27 cellular contexts compared by ENCODE assay signal in the genomic region with DNA sequence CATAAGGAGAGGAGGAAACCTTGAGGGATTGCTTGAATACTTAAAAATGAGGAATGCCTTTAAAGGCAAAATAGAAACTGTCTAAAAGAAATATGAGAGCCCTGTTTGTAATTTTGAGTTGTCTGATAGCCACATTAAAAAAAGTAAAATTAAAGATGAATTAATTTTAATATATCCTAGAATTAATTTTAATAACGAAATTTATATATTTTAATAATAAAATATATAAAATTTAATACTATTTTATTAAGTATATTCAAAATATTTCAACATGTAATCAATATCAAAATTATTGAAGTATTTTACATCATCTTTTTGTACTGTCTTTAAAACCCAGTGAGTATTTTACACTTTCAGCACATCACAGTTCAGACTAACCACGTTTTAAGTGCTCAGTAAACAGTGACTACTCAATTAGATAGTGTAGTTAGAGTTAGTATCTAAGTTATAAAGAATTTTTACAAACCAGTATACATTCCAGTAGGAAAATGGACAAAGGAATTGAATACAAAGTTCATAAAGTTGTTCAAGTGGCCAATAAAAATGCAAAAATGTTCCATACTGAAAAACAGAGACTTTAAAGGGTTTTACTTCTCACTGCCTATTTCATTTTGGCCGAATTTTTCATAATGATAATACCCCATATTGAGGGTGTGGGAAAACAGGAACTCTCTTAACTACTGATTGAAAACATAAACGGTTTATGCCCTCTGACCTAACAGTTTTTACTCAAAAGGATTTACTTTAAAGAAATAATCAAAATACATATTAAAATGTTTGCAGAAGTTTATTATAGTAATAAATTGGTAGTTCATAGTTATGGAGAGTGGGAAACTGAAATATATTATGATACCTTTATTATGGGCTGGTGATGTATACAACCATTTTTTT. TPM values are rescaled to one million over a fixed set of nuclear protein-coding genes. Genes with fewer than 3 reads are reported as not detected.
DNase-seq lines count a peak whose midpoint lies in the region; ATAC-seq and TF ChIP-seq lines count a peak whose summit lies in the region.
"Had no signal": no experiment of that assay in that cellular context is flagged by ENCODE, and none has a peak within 500 bp of the region (broad histone marks: within the 10 kb centered on the region; RNA-seq: fewer than 3 reads in every experiment).

No MANE protein-coding gene starts in this region.

- no peak for TF ChIP-seq EP300 in suprapubic skin (IDR thresholded peaks at IDR 0.05)

- WGBS in suprapubic skin = 83% methylated on average over 4 of the region's 4 CpGs

- DNase-seq in DND-41 = no peak
- DNase-seq in Karpas-422 = no peak
- no peak for DNase-seq in WTC11 (ENCODE audit: low spot score)
- DNase-seq in GM10266 (ENCODE audit: extremely low spot score) = no peak
- DNase-seq in NCI-H226 = no peak
- DNase-seq in NCI-H526 (lab: John Stamatoyannopoulos, UW) = no peak
- DNase-seq in suprapubic skin (ENCODE audit: low spot score in 2 of 2) = no peak
- DNase-seq: activated CD8-positive, alpha-beta memory T cell treated with anti-CD3 and anti-CD28 coated beads for 24 hours; activated naive CD8-positive, alpha-beta T cell treated with anti-CD3 and anti-CD28 coated beads for 36 hours; CD8-positive, alpha-beta T cell; effector CD8-positive, alpha-beta T cell; esophagus squamous epithelium; midbrain; NCI-H1694 treated with DMSO at 0.1 percent for 48 hours; NCI-H2227 treated with DMSO at 0.1 percent for 48 hours; NCI-H82; psoas muscle; stimulated activated CD4-positive, alpha-beta T cell treated with anti-CD3 and anti-CD28 coated beads, Interleukin-4, amount 100 ng/mL, for 1 hour; stimulated activated naive CD8-positive, alpha-beta T cell treated with anti-CD3 and anti-CD28 coated beads, Interleukin-15, amount 100 ng/mL, for 72 hours; transverse colon had no signal

- ATAC-seq in DND-41 (ENCODE audit: insufficient read depth, low read depth) (no peak), WTC11 (no peak)
- ATAC-seq: activated CD4-positive, CD25-positive, alpha-beta regulatory T cell treated with anti-CD3 and anti-CD28 coated beads, Interleukin-2, amount 50 U/mL, for 24 hours; CD8-positive, alpha-beta T cell; left lobe of liver; psoas muscle; stimulated activated naive CD8-positive, alpha-beta T cell treated with anti-CD3 and anti-CD28 coated beads, Interleukin-15, amount 100 ng/mL, for 72 hours had no signal

- H3K27ac ChIP-seq in DND-41 (ENCODE audit: low read length) = no peak overlapping the region
- H3K27ac ChIP-seq in Karpas-422 (ENCODE audit: low read length) = no peak overlapping the region
- no peak overlapping the region for H3K27ac ChIP-seq in suprapubic skin
- H3K27ac ChIP-seq: esophagus squamous epithelium, psoas muscle, transverse colon had no signal

- H3K9me3 Mint-ChIP-seq in WTC11 (no peaks in the 10 kb centered on the region), nephron (no peaks in the 10 kb centered on the region)
- H3K9me3 Mint-ChIP-seq: activated naive CD8-positive, alpha-beta T cell treated with anti-CD3 and anti-CD28 coated beads for 36 hours; CD8-positive, alpha-beta T cell; IgD-negative memory B cell; neural crest cell; stimulated activated naive CD8-positive, alpha-beta T cell treated with anti-CD3 and anti-CD28 coated beads, Interleukin-15, amount 100 ng/mL, for 72 hours; T-helper 2 cell treated with Interferon-gamma antibody and Interleukin-4, amounts not matched to agents 5 μg/mL and 100 μg/mL, for 36 hours had no signal

- TF ChIP-seq POLR2A in suprapubic skin (IDR thresholded peaks at IDR 0.05) = no peak

- H3K36me3 Mint-ChIP-seq in WTC11 = no peaks in the 10 kb centered on the region
- peaks cover 5% of the 10 kb centered on the region for H3K36me3 Mint-ChIP-seq in nephron (ENCODE audit: low read depth)
- H3K36me3 Mint-ChIP-seq: IgD-negative memory B cell had no signal

- CTCF ChIA-PET in WTC11 (lab: Charles Lee) = no interaction called here

- H3K27me3 ChIP-seq in DND-41 (ENCODE audit: insufficient read depth, low read length, poor library complexity) (no peaks in the 10 kb centered on the region), Karpas-422 (ENCODE audit: low read length) (no peaks in the 10 kb centered on the region), suprapubic skin (no peaks in the 10 kb centered on the region)
- H3K27me3 ChIP-seq: esophagus squamous epithelium, transverse colon had no signal

- H3K36me3 ChIP-seq in DND-41 (ENCODE audit: insufficient read depth, low read length) (peaks cover 5% of the 10 kb centered on the region; the same call in 1 of the 2 replicates), Karpas-422 (ENCODE audit: insufficient read depth, low read length) (no peaks in the 10 kb centered on the region), suprapubic skin (no peaks in the 10 kb centered on the region)
- H3K36me3 ChIP-seq: transverse colon had no signal

- H3K9me2 ChIP-seq in Karpas-422 (replicated peaks; ENCODE audit: insufficient read depth, low read length) = no peaks in the 10 kb centered on the region

- H3K27ac Mint-ChIP-seq in WTC11 (no peak overlapping the region), nephron (no peak overlapping the region)
- H3K27ac Mint-ChIP-seq: activated naive CD8-positive, alpha-beta T cell treated with anti-CD3 and anti-CD28 coated beads for 36 hours; CD8-positive, alpha-beta T cell; IgD-negative memory B cell; stimulated activated naive CD8-positive, alpha-beta T cell treated with anti-CD3 and anti-CD28 coated beads, Interleukin-15, amount 100 ng/mL, for 72 hours; T-helper 2 cell treated with Interferon-gamma antibody and Interleukin-4, amounts not matched to agents 5 μg/mL and 100 μg/mL, for 36 hours had no signal

- H3K9ac ChIP-seq in DND-41 (ENCODE audit: low read depth, low read length) (no peak overlapping the region), Karpas-422 (ENCODE audit: low read length) (no peak overlapping the region)

- peaks cover 5% of the 10 kb centered on the region for H4K20me1 ChIP-seq in DND-41 (ENCODE audit: insufficient read depth, low read length)
- H4K20me1 ChIP-seq in Karpas-422 (ENCODE audit: insufficient read depth, low read depth, low read length) = peaks cover 7% of the 10 kb centered on the region; the same call in 1 of the 2 replicates

- H3K4me1 ChIP-seq in DND-41 (ENCODE audit: insufficient read depth, low read length) (peaks cover 39% of the 10 kb centered on the region), Karpas-422 (ENCODE audit: low read length) (peaks cover 38% of the 10 kb centered on the region), suprapubic skin (peaks cover 24% of the 10 kb centered on the region)

- no peak overlapping the region for H3K4me3 Mint-ChIP-seq in WTC11
- peak overlapping the region; percentile 27 to 50 (median 28) for H3K4me3 Mint-ChIP-seq in nephron

- H2AFZ ChIP-seq in DND-41 (ENCODE audit: low read depth, low read length) (no peak overlapping the region), Karpas-422 (ENCODE audit: low read length) (no peak overlapping the region)

- H3K27me3 Mint-ChIP-seq in WTC11 (ENCODE audit: low read depth) (no peaks in the 10 kb centered on the region), nephron (ENCODE audit: low read depth) (no peaks in the 10 kb centered on the region)
- H3K27me3 Mint-ChIP-seq: activated naive CD8-positive, alpha-beta T cell treated with anti-CD3 and anti-CD28 coated beads for 36 hours; IgD-negative memory B cell; stimulated activated naive CD8-positive, alpha-beta T cell treated with anti-CD3 and anti-CD28 coated beads, Interleukin-15, amount 100 ng/mL, for 72 hours had no signal

- TF ChIP-seq CTCF in DND-41 (IDR thresholded peaks at IDR 0.05; ENCODE audit: borderline replicate concordance, extremely low read depth, low read length, poor library complexity, severe bottlenecking) (no peak), WTC11 (IDR thresholded peaks at IDR 0.05) (no peak), nephron (IDR thresholded peaks at IDR 0.05; ENCODE audit: unreplicated experiment in 3 of 3) (no peak), GM10266 (IDR thresholded peaks at IDR 0.05; ENCODE audit: control insufficient read depth, insufficient read depth, low read depth, missing control alignments) (no peak), suprapubic skin (IDR thresholded peaks at IDR 0.05) (no peak)

- peaks cover 62% of the 10 kb centered on the region for H3K79me2 ChIP-seq in DND-41 (ENCODE audit: insufficient read depth, low read length)
- peaks cover 93% of the 10 kb centered on the region for H3K79me2 ChIP-seq in Karpas-422 (ENCODE audit: low read length)

- POLR2A ChIA-PET in WTC11 (lab: Charles Lee) = no interaction called here

- H3K4me3 ChIP-seq in DND-41 (ENCODE audit: low read depth in 1 of 2, low read length in 2 of 2) (no peak overlapping the region), Karpas-422 (ENCODE audit: low read length) (peak overlapping the region; percentile 97; the same call in 1 of the 2 replicates), suprapubic skin (no peak overlapping the region)
- H3K4me3 ChIP-seq: esophagus squamous epithelium, smooth muscle cell, transverse colon had no signal

- H3K4me2 ChIP-seq in DND-41 (ENCODE audit: insufficient read depth, low read length) (peak overlapping the region; percentile 33; the same call in 1 of the 2 replicates), Karpas-422 (ENCODE audit: low read depth, low read length, poor library complexity, severe bottlenecking) (peak overlapping the region; percentile 87)

- H3K9me3 ChIP-seq in DND-41 (ENCODE audit: insufficient read depth, low read length, severe bottlenecking) (no peaks in the 10 kb centered on the region), Karpas-422 (ENCODE audit: low read length) (no peaks in the 10 kb centered on the region), suprapubic skin (no peaks in the 10 kb centered on the region)
- H3K9me3 ChIP-seq: esophagus squamous epithelium, psoas muscle, transverse colon had no signal

- peaks cover 20% of the 10 kb centered on the region for H3K4me1 Mint-ChIP-seq in WTC11
- peaks cover 24% of the 10 kb centered on the region for H3K4me1 Mint-ChIP-seq in nephron

TF ChIP-seq in WTC11, 78 proteins besides CTCF, POLR2A, EP300 and RAD21:
- TF ChIP-seq ZNF317 (CRISPR knock-in tag; IDR thresholded peaks at IDR 0.05; ENCODE audit: borderline replicate concordance, low read depth) = no peak
- peak; percentile 97 for TF ChIP-seq HMGA2 (CRISPR knock-in tag; IDR thresholded peaks at IDR 0.05)

RNA-seq across cellular contexts. Expression of a gene that starts 2.9 kb away (rescaled TPM):
- total RNA-seq in Karpas-422 (2014; rRNA removed; shearing (Covaris generic); ENCODE audit: low replicate concordance) = 70.3 and 82.7 TPM in 2 replicates
- 66.0 to 72.2 TPM (median 70.1 TPM) in 3 replicates for total RNA-seq in WTC11 (2021)
- total RNA-seq in suprapubic skin = 10 to 100 TPM; 24.6 to 56.0 (median 38.8) TPM

RNA-seq across cellular contexts. Expression of a gene that starts 11.7 kb away (rescaled TPM):
- total RNA-seq in Karpas-422 (2014; rRNA removed; shearing (Covaris generic); ENCODE audit: low replicate concordance) = 0.36 and 0.56 TPM in 2 replicates
- total RNA-seq in WTC11 (2021) = 0.09 to 0.31 TPM (median 0.14 TPM) in 3 replicates
- total RNA-seq in suprapubic skin = under 1 TPM in 3 of 4 donors, not detected in 1; 0.21 to 0.56 (median 0.29) TPM

RNA-seq across cellular contexts. Expression of a gene that starts 58.0 kb away (rescaled TPM):
- 80.3 and 163 TPM in 2 replicates for total RNA-seq in Karpas-422 (2014; rRNA removed; shearing (Covaris generic); ENCODE audit: low replicate concordance)
- total RNA-seq in WTC11 (2021) = 80.8 to 82.4 TPM (median 81.4 TPM) in 3 replicates
- 10 to 100 TPM; 46.3 to 58.3 (median 55.1) TPM for total RNA-seq in suprapubic skin
